11 cellular contexts compared by ENCODE assay signal in the genomic region with DNA sequence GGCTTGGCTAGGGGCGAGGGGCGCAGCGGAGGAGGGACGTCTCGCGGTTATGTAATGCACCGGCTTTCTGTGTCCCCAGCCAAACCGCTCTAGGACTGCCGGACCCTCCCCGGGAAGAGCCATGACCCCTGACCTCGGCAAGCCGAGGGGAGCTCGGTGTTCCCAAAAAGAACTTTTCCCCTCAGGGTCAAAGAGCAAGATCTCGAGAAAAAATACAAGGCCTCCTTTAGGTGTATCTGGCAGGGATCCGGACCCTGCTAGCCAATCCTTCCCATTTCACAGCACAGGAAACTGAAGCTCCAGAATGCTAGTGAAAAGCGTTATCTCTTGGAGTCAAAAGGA. TPM values are rescaled to one million over a fixed set of nuclear protein-coding genes. Genes with fewer than 3 reads are reported as not detected.
A peak's percentile ranks its signal among the peaks of the same experiment; 100 is the strongest.
DNase-seq lines count a peak whose midpoint lies in the region; ATAC-seq and TF ChIP-seq lines count a peak whose summit lies in the region.
"Had no signal": no experiment of that assay in that cellular context is flagged by ENCODE, and none has a peak within 500 bp of the region (broad histone marks: within the 10 kb centered on the region; RNA-seq: fewer than 3 reads in every experiment).

No MANE protein-coding gene starts in this region.

- DNase-seq in Right ventricle myocardium superior (peak; percentile 40), left cardiac atrium (no peak), fibroblast of lung (ENCODE audit: low read depth in 2 of 2) (no peak), naive B cell (no peak), vagina (ENCODE audit: extremely low spot score in 2 of 2) (no peak)
- no peak for DNase-seq in activated T-cell treated with anti-CD3 and anti-CD28 coated beads, Interleukin-2, amount 50 U/mL, for 48 hours
- DNase-seq: activated CD4-positive, alpha-beta memory T cell treated with anti-CD3 and anti-CD28 coated beads, Interleukin-2, amount 10 ng/mL, durations not matched to agents 7 days and 5 days; hypothalamus; SHP77 treated with DMSO at 0.1 percent for 48 hours had no signal

- no peaks in the 10 kb centered on the region for H3K79me2 ChIP-seq in fibroblast of lung (ENCODE audit: control insufficient read depth, insufficient read depth, low read length)

- H3K27ac Mint-ChIP-seq in naive B cell: no peak overlapping the region
- H3K27ac Mint-ChIP-seq: activated CD4-positive, alpha-beta memory T cell treated with anti-CD3 and anti-CD28 coated beads, Interleukin-2, amount 10 ng/mL, durations not matched to agents 7 days and 5 days had no signal

- H3K4me3 Mint-ChIP-seq in naive B cell: peak overlapping the region in 5 of 8 donors; percentile 9 to 81 (median 58)
- H3K4me3 Mint-ChIP-seq: activated CD4-positive, alpha-beta memory T cell treated with anti-CD3 and anti-CD28 coated beads, Interleukin-2, amount 10 ng/mL, durations not matched to agents 7 days and 5 days had no signal

- H3K27ac ChIP-seq in fibroblast of lung (ENCODE audit: insufficient read depth, low read length) (no peak overlapping the region), vagina (no peak overlapping the region)

- intact Hi-C loops in Right ventricle myocardium superior (cut with DNase I) (no loop called here), left cardiac atrium (cut with DNase I) (no loop called here), vagina (cut with DNase I) (no loop called here)

- H4K20me1 ChIP-seq in fibroblast of lung (ENCODE audit: control insufficient read depth, extremely low read depth, insufficient read depth, low read length): no peaks in the 10 kb centered on the region

- no peak overlapping the region for H3K9ac ChIP-seq in fibroblast of lung (ENCODE audit: insufficient read depth, low read length)

- peak overlapping the region; percentile 41 for H3K4me2 ChIP-seq in fibroblast of lung (ENCODE audit: extremely low read depth, insufficient read depth, low read length)

- no peaks in the 10 kb centered on the region for H3K36me3 Mint-ChIP-seq in naive B cell

- no peak for TF ChIP-seq CTCF in fibroblast of lung (conservative IDR thresholded peaks at IDR 0.05 in 1 of 2, IDR thresholded peaks at IDR 0.05 in 1 of 2; ENCODE audit: low read depth in 1 of 2, low read length in 2 of 2)
- no peak for TF ChIP-seq CTCF in vagina (IDR thresholded peaks at IDR 0.05)

- peaks cover 2% of the 10 kb centered on the region for H3K4me1 ChIP-seq in fibroblast of lung (ENCODE audit: control insufficient read depth, extremely low read depth, insufficient read depth, low read length)
- peaks cover 11% of the 10 kb centered on the region for H3K4me1 ChIP-seq in vagina

- H3K36me3 ChIP-seq in fibroblast of lung (ENCODE audit: control insufficient read depth, insufficient read depth, low read length) (no peaks in the 10 kb centered on the region), vagina (no peaks in the 10 kb centered on the region)

- H3K27me3 Mint-ChIP-seq in naive B cell: peaks cover 72 to 78% (median 73%) of the 10 kb centered on the region in 3 donors

- peak overlapping the region in 2 of 4 experiments; percentile 19 to 53 for H3K4me3 ChIP-seq in fibroblast of lung (replicated peaks in 1 of 4; ENCODE audit: control extremely low read depth in 1 of 4, insufficient read depth in 1 of 4, low read depth in 3 of 4, low read length in 4 of 4)
- H3K4me3 ChIP-seq in vagina: peak overlapping the region; percentile 38 to 52

- H2AFZ ChIP-seq in fibroblast of lung (ENCODE audit: low read length): no peak overlapping the region

- peaks cover 0 to 4% (median 0%) of the 10 kb centered on the region in 7 donors for H3K9me3 Mint-ChIP-seq in naive B cell
- H3K9me3 Mint-ChIP-seq: activated CD4-positive, alpha-beta memory T cell treated with anti-CD3 and anti-CD28 coated beads, Interleukin-2, amount 10 ng/mL, durations not matched to agents 7 days and 5 days had no signal

- H3K4me1 Mint-ChIP-seq in naive B cell: peaks cover 4 to 15% (median 5%) of the 10 kb centered on the region in 3 donors

- H3K9me3 ChIP-seq in fibroblast of lung (ENCODE audit: control insufficient read depth, insufficient read depth, low read depth, low read length) (no peaks in the 10 kb centered on the region), vagina (no peaks in the 10 kb centered on the region)

- H3K27me3 ChIP-seq in fibroblast of lung (ENCODE audit: control insufficient read depth, insufficient read depth, low read length) (no peaks in the 10 kb centered on the region), vagina (peaks cover 6% of the 10 kb centered on the region)

- TF ChIP-seq POLR2A in vagina (IDR thresholded peaks at IDR 0.05): no peak

- ATAC-seq in Right ventricle myocardium superior (ENCODE audit: poor library complexity): no peak
- no peak for ATAC-seq in left cardiac atrium
- ATAC-seq in naive B cell (ENCODE audit: low read depth in 2 of 2): no peak
- no peak for ATAC-seq in GM21526 (IDR thresholded peaks at IDR 0.05; ENCODE audit: low FRiP score, unreplicated experiment)
- ATAC-seq in HG03039 (IDR thresholded peaks at IDR 0.05; ENCODE audit: unreplicated experiment): no peak

RNA-seq across cellular contexts. Expression of a gene that starts 0.6 kb away (rescaled TPM):
- total RNA-seq in Right ventricle myocardium superior (1.3 TPM), left cardiac atrium (1 to 10 TPM; 2.3 to 6.2 TPM), fibroblast of lung (under 0.01 TPM in 2 replicates), vagina (3.7 TPM)
- polyA plus RNA-seq in fibroblast of lung (0.26 and 0.46 TPM in 2 replicates), naive B cell (ENCODE audit: low read depth in 6 of 6) (not detected)
- 0.07 and 0.30 TPM in 2 replicates for polyA plus RNA-seq in fibroblast of lung (2012)
- 0.56 TPM in 1 of 2 replicates, not detected in the other for polyA minus RNA-seq in fibroblast of lung (ENCODE audit: low replicate concordance)
- total RNA-seq: activated CD4-positive, alpha-beta memory T cell treated with anti-CD3 and anti-CD28 coated beads, Interleukin-2, amount 10 ng/mL, durations not matched to agents 7 days and 5 days had no signal
